25 cellular contexts compared by ENCODE assay signal in the genomic region with DNA sequence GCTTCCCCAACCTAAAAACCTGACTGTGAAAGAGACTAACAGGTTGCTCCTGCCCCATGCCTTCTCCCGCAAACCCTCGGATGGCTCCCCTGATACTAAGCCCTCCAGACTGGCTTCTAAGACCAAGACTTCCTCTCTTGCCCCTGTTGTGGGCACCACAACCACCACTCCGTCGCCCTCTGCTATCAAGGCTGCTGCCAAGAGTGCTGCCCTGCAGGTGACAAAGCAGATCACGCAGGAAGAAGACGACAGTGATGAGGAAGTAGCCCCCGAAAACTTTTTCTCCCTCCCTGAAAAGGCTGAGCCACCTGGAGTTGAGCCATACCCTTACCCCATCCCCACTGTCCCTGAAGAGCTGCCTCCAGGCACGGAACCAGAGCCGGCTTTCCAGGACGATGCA. TPM values are rescaled to one million over a fixed set of nuclear protein-coding genes. Genes with fewer than 3 reads are reported as not detected.
"Had no signal": no experiment of that assay in that cellular context is flagged by ENCODE, and none has a peak within 500 bp of the region (broad histone marks: within the 10 kb centered on the region; RNA-seq: fewer than 3 reads in every experiment).

No MANE protein-coding gene starts in this region.

- H3K4me1 ChIP-seq: foreskin keratinocyte, uterus had no signal

- H3K27me3 Mint-ChIP-seq: activated CD4-positive, alpha-beta T cell treated with anti-CD3 and anti-CD28 coated beads, Interleukin-2, amount 10 ng/mL, durations not matched to agents 7 days and 5 days; stimulated activated memory B cell treated with anti-CD40 and anti-IgM and Interleukin-4, amounts not matched to agents 10 μg/mL and 1 μg/mL and 100 μg/mL, for 72 hours; T-cell had no signal

- ATAC-seq: activated naive CD4-positive, alpha-beta T cell treated with anti-CD3 and anti-CD28 coated beads, Interleukin-2, amount 50 U/mL, for 72 hours; activated T-cell treated with anti-CD3 and anti-CD28 coated beads, Interleukin-2, amount 50 U/mL, for 72 hours; foreskin keratinocyte; left lung; right lobe of liver; stimulated activated memory B cell treated with anti-CD40 and anti-IgM and Interleukin-4, amounts not matched to agents 10 μg/mL and 1 μg/mL and 100 μg/mL, for 72 hours; T-cell had no signal

- H3K36me3 ChIP-seq: uterus had no signal

- H3K27me3 ChIP-seq: brain microvascular endothelial cell, foreskin keratinocyte, left lung, right lobe of liver, uterus had no signal

- H3K4me1 Mint-ChIP-seq: nephron had no signal

- H3K4me3 Mint-ChIP-seq: activated CD4-positive, alpha-beta T cell treated with anti-CD3 and anti-CD28 coated beads, Interleukin-2, amount 10 ng/mL, durations not matched to agents 7 days and 5 days; activated T-cell treated with anti-CD3 and anti-CD28 coated beads, Interleukin-2, amount 50 U/mL, for 72 hours; nephron; stimulated activated memory B cell treated with anti-CD40 and anti-IgM and Interleukin-4, amounts not matched to agents 10 μg/mL and 1 μg/mL and 100 μg/mL, for 72 hours; T-cell; T-helper 2 cell treated with Interferon-gamma antibody and Interleukin-4, amounts not matched to agents 5 μg/mL and 100 μg/mL, for 36 hours had no signal

- H3K4me3 ChIP-seq: left lung, lung, right lobe of liver, uterus had no signal

- H3K27ac Mint-ChIP-seq: activated T-cell treated with anti-CD3 and anti-CD28 coated beads, Interleukin-2, amount 50 U/mL, for 72 hours; stimulated activated memory B cell treated with anti-CD40 and anti-IgM and Interleukin-4, amounts not matched to agents 10 μg/mL and 1 μg/mL and 100 μg/mL, for 72 hours; T-cell; T-helper 2 cell treated with Interferon-gamma antibody and Interleukin-4, amounts not matched to agents 5 μg/mL and 100 μg/mL, for 36 hours had no signal

- H3K9me3 Mint-ChIP-seq: activated CD4-positive, alpha-beta T cell treated with anti-CD3 and anti-CD28 coated beads, Interleukin-2, amount 10 ng/mL, durations not matched to agents 7 days and 5 days; activated naive CD4-positive, alpha-beta T cell treated with anti-CD3 and anti-CD28 coated beads, Interleukin-2, amount 50 U/mL, for 72 hours; activated T-cell treated with anti-CD3 and anti-CD28 coated beads, Interleukin-2, amount 50 U/mL, for 72 hours; nephron; stimulated activated memory B cell treated with anti-CD40 and anti-IgM and Interleukin-4, amounts not matched to agents 10 μg/mL and 1 μg/mL and 100 μg/mL, for 72 hours; T-cell; T-helper 2 cell treated with Interferon-gamma antibody and Interleukin-4, amounts not matched to agents 5 μg/mL and 100 μg/mL, for 36 hours had no signal

- DNase-seq: activated CD4-positive, alpha-beta T cell treated with anti-CD3 and anti-CD28 coated beads, Interleukin-2, amount 10 ng/mL, durations not matched to agents 7 days and 5 days; activated CD4-positive, CD25-positive, alpha-beta regulatory T cell treated with anti-CD3 and anti-CD28 coated beads, Interleukin-2, amount 50 U/mL, for 72 hours; activated CD8-positive, alpha-beta memory T cell treated with anti-CD3 and anti-CD28 coated beads, Interleukin-2, amount 50 U/mL, for 48 hours; activated effector memory CD4-positive, alpha-beta T cell treated with Interleukin-2 at 50 U/mL for 16 hours; activated T-cell treated with anti-CD3 and anti-CD28 coated beads, Interleukin-2, amount 50 U/mL, for 72 hours; aorta; brain microvascular endothelial cell; central memory CD4-positive, alpha-beta T cell; dermis blood vessel endothelial cell; effector CD8-positive, alpha-beta T cell; foreskin keratinocyte; kidney glomerular epithelial cell; left lung; nucleus accumbens; right lobe of liver; small intestine; trophoblast cell; uterus; WERI-Rb-1 had no signal

- H3K9me3 ChIP-seq: left lung, right lobe of liver, uterus had no signal

- H3K27ac ChIP-seq: brain microvascular endothelial cell, foreskin keratinocyte, left lung, right lobe of liver, uterus, WERI-Rb-1 had no signal

RNA-seq across cellular contexts. Expression of a gene that starts 30.0 kb away (rescaled TPM):
- total RNA-seq: dermis blood vessel endothelial cell had no signal
